Comparison of ENCODE assay signal across 2 cellular contexts in genomic region chr3:172043766-172044165, GRCh38.
TF ChIP-seq lines count a peak whose summit lies in the region.

No MANE protein-coding gene starts in this region.

TF ChIP-seq in SK-N-SH, 30 proteins besides CTCF, POLR2A, EP300 and RAD21 (continued from another document):
- TF ChIP-seq IRF3 (IDR thresholded peaks at IDR 0.05; ENCODE audit: low read depth, low read length), result no peak
- no peak for TF ChIP-seq TCF12 (IDR thresholded peaks at IDR 0.05)

TF ChIP-seq in SK-N-SH treated with all-trans-retinoic acid at 6 μM for 48 hours, 23 proteins besides CTCF, POLR2A, EP300 and RAD21 (continued from another document):
- no peak for TF ChIP-seq TSHZ2 (CRISPR knock-in tag; IDR thresholded peaks at IDR 0.05)
- TF ChIP-seq, protein P1, sequence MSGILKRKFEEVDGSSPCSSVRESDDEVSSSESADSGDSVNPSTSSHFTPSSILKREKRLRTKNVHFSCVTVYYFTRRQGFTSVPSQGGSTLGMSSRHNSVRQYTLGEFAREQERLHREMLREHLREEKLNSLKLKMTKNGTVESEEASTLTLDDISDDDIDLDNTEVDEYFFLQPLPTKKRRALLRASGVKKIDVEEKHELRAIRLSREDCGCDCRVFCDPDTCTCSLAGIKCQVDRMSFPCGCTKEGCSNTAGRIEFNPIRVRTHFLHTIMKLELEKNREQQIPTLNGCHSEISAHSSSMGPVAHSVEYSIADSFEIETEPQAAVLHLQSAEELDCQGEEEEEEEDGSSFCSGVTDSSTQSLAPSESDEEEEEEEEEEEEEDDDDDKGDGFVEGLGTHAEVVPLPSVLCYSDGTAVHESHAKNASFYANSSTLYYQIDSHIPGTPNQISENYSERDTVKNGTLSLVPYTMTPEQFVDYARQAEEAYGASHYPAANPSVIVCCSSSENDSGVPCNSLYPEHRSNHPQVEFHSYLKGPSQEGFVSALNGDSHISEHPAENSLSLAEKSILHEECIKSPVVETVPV (CRISPR knock-in tag; IDR thresholded peaks at IDR 0.05), result no peak
- TF ChIP-seq BACH2 (CRISPR knock-in tag; IDR thresholded peaks at IDR 0.05; ENCODE audit: borderline replicate concordance), result no peak
- no peak for TF ChIP-seq CSDC2 (CRISPR knock-in tag; IDR thresholded peaks at IDR 0.05)
- TF ChIP-seq, protein P2, sequence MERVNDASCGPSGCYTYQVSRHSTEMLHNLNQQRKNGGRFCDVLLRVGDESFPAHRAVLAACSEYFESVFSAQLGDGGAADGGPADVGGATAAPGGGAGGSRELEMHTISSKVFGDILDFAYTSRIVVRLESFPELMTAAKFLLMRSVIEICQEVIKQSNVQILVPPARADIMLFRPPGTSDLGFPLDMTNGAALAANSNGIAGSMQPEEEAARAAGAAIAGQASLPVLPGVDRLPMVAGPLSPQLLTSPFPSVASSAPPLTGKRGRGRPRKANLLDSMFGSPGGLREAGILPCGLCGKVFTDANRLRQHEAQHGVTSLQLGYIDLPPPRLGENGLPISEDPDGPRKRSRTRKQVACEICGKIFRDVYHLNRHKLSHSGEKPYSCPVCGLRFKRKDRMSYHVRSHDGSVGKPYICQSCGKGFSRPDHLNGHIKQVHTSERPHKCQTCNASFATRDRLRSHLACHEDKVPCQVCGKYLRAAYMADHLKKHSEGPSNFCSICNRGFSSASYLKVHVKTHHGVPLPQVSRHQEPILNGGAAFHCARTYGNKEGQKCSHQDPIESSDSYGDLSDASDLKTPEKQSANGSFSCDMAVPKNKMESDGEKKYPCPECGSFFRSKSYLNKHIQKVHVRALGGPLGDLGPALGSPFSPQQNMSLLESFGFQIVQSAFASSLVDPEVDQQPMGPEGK (CRISPR knock-in tag; IDR thresholded peaks at IDR 0.05; ENCODE audit: borderline replicate concordance), result no peak
- TF ChIP-seq OSR1 (CRISPR knock-in tag; IDR thresholded peaks at IDR 0.05), result no peak
- TF ChIP-seq PPARA (CRISPR knock-in tag; IDR thresholded peaks at IDR 0.05; ENCODE audit: borderline replicate concordance), result no peak
- no peak for TF ChIP-seq ARNTL (CRISPR knock-in tag; IDR thresholded peaks at IDR 0.05; ENCODE audit: borderline replicate concordance, low read depth)
- TF ChIP-seq ISL1 (CRISPR knock-in tag; IDR thresholded peaks at IDR 0.05), result no peak
